ENCODE assay signal across 17 cellular contexts in genomic region chr14:49019467-49020100, GRCh38.
DNase-seq lines count a peak whose midpoint lies in the region; ATAC-seq and TF ChIP-seq lines count a peak whose summit lies in the region.
"Had no signal": no experiment of that assay in that cellular context is flagged by ENCODE, and none has a peak within 500 bp of the region (broad histone marks: within the 10 kb centered on the region; RNA-seq: fewer than 3 reads in every experiment).

No MANE protein-coding gene starts in this region.

- POLR2A ChIA-PET in Caco-2 (lab: Charles Lee): no interaction called here
- POLR2A ChIA-PET in activated B cell treated with CpG ODN at 0.5 μM for 24 hours (lab: Charles Lee): interaction anchor here (0.6 kb wide), 1 partner anchor 611 kb away, joined by 7 read pairs; no protein-coding TSS in a partner anchor
- POLR2A ChIA-PET in A673 (lab: Charles Lee; ENCODE audit: low non-redundant PET): no interaction called here

- H3K36me3 Mint-ChIP-seq in Caco-2 (ENCODE audit: insufficient read depth, unreplicated experiment) (no peaks in the 10 kb centered on the region), activated B cell treated with CpG ODN at 0.5 μM for 24 hours (ENCODE audit: low read depth) (no peaks in the 10 kb centered on the region), endodermal cell (ENCODE audit: low read depth) (no peaks in the 10 kb centered on the region)

- H3K9ac ChIP-seq in endodermal cell (ENCODE audit: extremely low read depth, low read length, poor library complexity, severe bottlenecking): no peak overlapping the region

- H3K27ac ChIP-seq in endodermal cell (ENCODE audit: low read depth, low read length) (no peak overlapping the region), brain microvascular endothelial cell (no peak overlapping the region), A673 (ENCODE audit: low read depth, low read length, poor library complexity, severe bottlenecking) (no peak overlapping the region)
- H3K27ac ChIP-seq: PC-9, uterus had no signal

- CTCF ChIA-PET in Caco-2 (lab: Charles Lee): no interaction called here
- CTCF ChIA-PET in activated B cell treated with CpG ODN at 0.5 μM for 24 hours (lab: Charles Lee): no interaction called here
- CTCF ChIA-PET in A673 (lab: Charles Lee): no interaction called here

- H3K27me3 ChIP-seq in Caco-2 (replicated peaks; ENCODE audit: control insufficient read depth, insufficient read depth, low read length) (no peaks in the 10 kb centered on the region), endodermal cell (ENCODE audit: control insufficient read depth, insufficient read depth, low read length, poor library complexity, severe bottlenecking) (no peaks in the 10 kb centered on the region), brain microvascular endothelial cell (replicated peaks) (no peaks in the 10 kb centered on the region), A673 (replicated peaks; ENCODE audit: insufficient read depth, low read depth, low read length, poor library complexity) (no peaks in the 10 kb centered on the region)
- H3K27me3 ChIP-seq: uterus had no signal

- H3K4me1 Mint-ChIP-seq in Caco-2 (ENCODE audit: low read depth, unreplicated experiment) (peaks cover 23% of the 10 kb centered on the region), activated B cell treated with CpG ODN at 0.5 μM for 24 hours (peaks cover 61% of the 10 kb centered on the region), endodermal cell (no peaks in the 10 kb centered on the region)

- WGBS in endodermal cell (ENCODE audit: insufficient coverage in 1 of 2, insufficient read length in 1 of 2), 2 experiments: 90 to 100% methylated on average over 1 of the region's 1 CpG

- ATAC-seq in GM21390 (IDR thresholded peaks at IDR 0.05; ENCODE audit: unreplicated experiment) (peak; percentile 65), HG03159 (IDR thresholded peaks at IDR 0.05; ENCODE audit: unreplicated experiment) (peak; percentile 88), activated B cell treated with CpG ODN at 0.5 μM for 24 hours (ENCODE audit: low read depth) (peak; percentile 95)

- in situ Hi-C loops in brain microvascular endothelial cell (cut with HindIII; ENCODE audit: low pct_ligation_motif_present, low sequenced_read_pairs): no loop called here

- H3K9me3 Mint-ChIP-seq in Caco-2 (ENCODE audit: unreplicated experiment): no peaks in the 10 kb centered on the region
- H3K9me3 Mint-ChIP-seq in activated B cell treated with CpG ODN at 0.5 μM for 24 hours: peaks cover 3% of the 10 kb centered on the region
- H3K9me3 Mint-ChIP-seq in endodermal cell: no peaks in the 10 kb centered on the region

- DNase-seq in Caco-2 (no peak), activated B cell treated with CpG ODN at 0.5 μM for 24 hours (peak; percentile 19), endodermal cell (no peak), brain microvascular endothelial cell (no peak), A673 (ENCODE audit: low spot score) (no peak)
- no peak for DNase-seq in stimulated activated CD4-positive, alpha-beta T cell treated with anti-CD3 and anti-CD28 coated beads, Interleukin-2, amount 100 ng/mL, for 24 hours
- DNase-seq: DMS 273 treated with DMSO at 0.1 percent for 48 hours; foreskin fibroblast; HFFc6; midbrain; NCI-H2171 treated with DMSO at 0.1 percent for 48 hours; PC-9; stimulated activated CD4-positive, alpha-beta T cell treated with anti-CD3 and anti-CD28 coated beads, Interleukin-15, amount 100 ng/mL, for 24 hours; SW 1271; uterus had no signal

- H3K9me3 ChIP-seq in Caco-2 (no peaks in the 10 kb centered on the region), endodermal cell (ENCODE audit: control insufficient read depth, low read length) (no peaks in the 10 kb centered on the region), A673 (ENCODE audit: low read depth, low read length, poor library complexity, severe bottlenecking) (no peaks in the 10 kb centered on the region)
- H3K9me3 ChIP-seq: uterus had no signal

- H3K4me1 ChIP-seq in Caco-2 (peaks cover 30% of the 10 kb centered on the region), endodermal cell (ENCODE audit: control insufficient read depth, insufficient read depth, low read length) (no peaks in the 10 kb centered on the region), A673 (ENCODE audit: insufficient read depth, low read length, poor library complexity, severe bottlenecking) (no peaks in the 10 kb centered on the region)
- H3K4me1 ChIP-seq: uterus had no signal

- H3K4me3 Mint-ChIP-seq in Caco-2 (ENCODE audit: unreplicated experiment): no peak overlapping the region
- H3K4me3 Mint-ChIP-seq in activated B cell treated with CpG ODN at 0.5 μM for 24 hours: peak overlapping the region; percentile 49
- H3K4me3 Mint-ChIP-seq in endodermal cell: no peak overlapping the region
- H3K4me3 Mint-ChIP-seq: HFFc6 had no signal

- BruUV-seq in Caco-2 (replicated peaks; lab: Mats Ljungman, UMichigan) (no TSS peak), A673 (replicated peaks; lab: Mats Ljungman, UMichigan) (no TSS peak)

- H3K27me3 Mint-ChIP-seq in Caco-2 (ENCODE audit: insufficient read depth, unreplicated experiment) (no peaks in the 10 kb centered on the region), activated B cell treated with CpG ODN at 0.5 μM for 24 hours (no peaks in the 10 kb centered on the region), endodermal cell (ENCODE audit: insufficient read depth) (no peaks in the 10 kb centered on the region)

- H3K27ac Mint-ChIP-seq in Caco-2 (ENCODE audit: unreplicated experiment): peak overlapping the region; percentile 30
- H3K27ac Mint-ChIP-seq in activated B cell treated with CpG ODN at 0.5 μM for 24 hours: peak overlapping the region; percentile 83
- no peak overlapping the region for H3K27ac Mint-ChIP-seq in endodermal cell
- H3K27ac Mint-ChIP-seq: HFFc6 had no signal

- H3K36me3 ChIP-seq in Caco-2 (ENCODE audit: control insufficient read depth, insufficient read depth, low read length): no peaks in the 10 kb centered on the region
- H3K36me3 ChIP-seq in endodermal cell (ENCODE audit: control insufficient read depth, insufficient read depth, low read length): no peaks in the 10 kb centered on the region
- H3K36me3 ChIP-seq in brain microvascular endothelial cell (replicated peaks): no peaks in the 10 kb centered on the region
- no peaks in the 10 kb centered on the region for H3K36me3 ChIP-seq in A673 (ENCODE audit: insufficient read depth, low read length, poor library complexity, severe bottlenecking)
- H3K36me3 ChIP-seq: uterus had no signal

- TF ChIP-seq CTCF in Caco-2 (IDR thresholded peaks at IDR 0.05; ENCODE audit: insufficient read depth in 1 of 2, low read depth in 1 of 2, low read length in 1 of 2, severe bottlenecking in 1 of 2, unreplicated experiment in 1 of 2) (no peak), activated B cell treated with CpG ODN at 0.5 μM for 24 hours (IDR thresholded peaks at IDR 0.05) (no peak), endodermal cell (conservative IDR thresholded peaks at IDR 0.05) (no peak), brain microvascular endothelial cell (IDR thresholded peaks at IDR 0.05; ENCODE audit: low read depth, low read length, missing control alignments) (no peak), A673 (conservative IDR thresholded peaks at IDR 0.05; ENCODE audit: low read depth, low read length) (no peak)

- intact Hi-C loops in Caco-2 (cut with micrococcal nuclease; ENCODE audit: unreplicated experiment): no loop called here
- intact Hi-C loops in activated B cell treated with CpG ODN at 0.5 μM for 24 hours (cut with micrococcal nuclease): loop anchor here (5.0 kb wide), 1 partner anchor 42 kb away; no protein-coding TSS in a partner anchor
- intact Hi-C loops in A673 (cut with micrococcal nuclease; ENCODE audit: unreplicated experiment): no loop called here

- H3K4me3 ChIP-seq in Caco-2 (ENCODE audit: low read depth, low read length) (no peak overlapping the region), endodermal cell (ENCODE audit: low read length) (no peak overlapping the region), brain microvascular endothelial cell (ENCODE audit: low read depth, low read length) (no peak overlapping the region), A673 (ENCODE audit: low read depth, low read length, poor library complexity, severe bottlenecking) (no peak overlapping the region)
- H3K4me3 ChIP-seq: PC-9, uterus had no signal
